In the genomic region with DNA sequence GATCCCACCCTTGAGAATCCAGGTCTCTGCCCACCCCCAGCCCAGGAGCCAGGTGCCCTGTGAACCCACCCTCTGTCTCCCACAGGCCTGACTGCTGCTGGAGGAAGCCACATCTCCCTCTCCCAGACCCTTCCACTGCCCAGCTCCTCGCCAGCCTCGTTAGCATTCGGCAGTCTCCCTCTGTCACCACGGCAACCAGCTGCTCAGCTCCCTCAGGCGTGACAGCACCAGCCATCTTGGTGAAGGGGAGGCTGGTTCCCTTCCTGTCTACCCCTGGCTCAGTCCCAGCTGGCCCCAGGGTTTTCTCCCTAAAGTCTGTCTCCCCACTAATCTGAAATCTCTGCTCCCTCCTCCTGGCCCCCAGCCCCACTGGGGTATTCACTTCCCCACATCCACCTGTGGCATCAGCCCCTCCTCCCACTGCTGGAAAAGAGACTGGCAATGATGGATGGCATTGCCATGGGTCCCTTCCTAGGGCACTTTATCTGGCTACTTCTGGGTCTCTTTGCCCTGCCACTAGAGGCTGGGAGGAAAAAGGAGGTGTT, we compare ENCODE assay signal across 13 cellular contexts. TPM values are rescaled to one million over a fixed set of nuclear protein-coding genes. Genes with fewer than 3 reads are reported as not detected.
DNase-seq lines count a peak whose midpoint lies in the region; ATAC-seq, FAIRE-seq and TF ChIP-seq lines count a peak whose summit lies in the region.
"Had no signal": no experiment of that assay in that cellular context is flagged by ENCODE, and none has a peak within 500 bp of the region (broad histone marks: within the 10 kb centered on the region; RNA-seq: fewer than 3 reads in every experiment).

No MANE protein-coding gene starts in this region.

- H2AFZ ChIP-seq in H1 (ENCODE audit: low read length) = no peak overlapping the region
- H2AFZ ChIP-seq: hepatocyte had no signal

- H2BK120ac ChIP-seq in H1 (replicated peaks; ENCODE audit: low read depth, low read length) = no peak overlapping the region

- peaks cover 24% of the 10 kb centered on the region for H3K4me1 Mint-ChIP-seq in stimulated activated memory B cell treated with anti-CD40 and anti-IgM and Interleukin-4, amounts not matched to agents 10 μg/mL and 1 μg/mL and 100 μg/mL, for 72 hours

- H2BK20ac ChIP-seq in H1 (ENCODE audit: low read length) = no peak overlapping the region

- H3K23me2 ChIP-seq in H1 (ENCODE audit: low read depth, low read length) = 0 out of 2 replicates have a peak, but pooled peaks cover 2% of the 10 kb centered on the region

- no peak for TF ChIP-seq EP300 in H1 (IDR thresholded peaks at IDR 0.05; ENCODE audit: borderline replicate concordance in 1 of 2, low read depth in 2 of 2, low read length in 2 of 2)

- peak; percentile 72 for ATAC-seq in stimulated activated memory B cell treated with anti-CD40 and anti-IgM and Interleukin-4, amounts not matched to agents 10 μg/mL and 1 μg/mL and 100 μg/mL, for 72 hours
- no peak for ATAC-seq in GM21447 (IDR thresholded peaks at IDR 0.05; ENCODE audit: unreplicated experiment)
- ATAC-seq: activated CD8-positive, alpha-beta memory T cell treated with anti-CD3 and anti-CD28 coated beads, Interleukin-2, amount 10 ng/mL, durations not matched to agents 7 days and 5 days; right cardiac atrium had no signal

- H3K27me3 Mint-ChIP-seq in stimulated activated memory B cell treated with anti-CD40 and anti-IgM and Interleukin-4, amounts not matched to agents 10 μg/mL and 1 μg/mL and 100 μg/mL, for 72 hours = peaks cover 33% of the 10 kb centered on the region

- peaks cover 0 to 4% (median under 1%) of the 10 kb centered on the region in 4 experiments; a peak in 3 of 7 replicates for H3K27me3 ChIP-seq in H1 (replicated peaks in 1 of 4; ENCODE audit: control insufficient read depth in 3 of 4, extremely low read depth in 1 of 4, insufficient read depth in 3 of 4, low read length in 3 of 4)

- H2BK12ac ChIP-seq in H1 (ENCODE audit: low read depth, low read length) = no peak overlapping the region

- no peak overlapping the region for H3K56ac ChIP-seq in H1 (replicated peaks; ENCODE audit: insufficient read length, low read depth, low read length)

- no peak overlapping the region for H3K4me2 ChIP-seq in H1 (ENCODE audit: insufficient read depth in 1 of 2, low read depth in 2 of 2, low read length in 2 of 2)
- H3K4me2 ChIP-seq: hepatocyte had no signal

- no peak overlapping the region for H3K4ac ChIP-seq in H1 (replicated peaks; ENCODE audit: insufficient read length, low read depth, low read length)

- WGBS in H1 (ENCODE audit: extremely low coverage in 1 of 2, insufficient coverage in 1 of 2, insufficient read length in 1 of 2, insufficient replicate concordance in 2 of 2, low coverage in 1 of 2, low lambda C conversion rate in 2 of 2, missing lambda C conversion rate in 1 of 2), 2 experiments = 44% methylated on average over 5 of the region's 5 CpGs; no CpG with 5 or more reads in 1 of the 2 experiments

- H3K79me1 ChIP-seq in H1 (ENCODE audit: low read depth, low read length) = no peaks in the 10 kb centered on the region

- no peak overlapping the region; the same call in 1 of the 2 replicates for H3K18ac ChIP-seq in H1 (ENCODE audit: extremely low read depth, low read length)

- no peak for TF ChIP-seq RAD21 in H1 (IDR thresholded peaks at IDR 0.05 in 1 of 2, conservative IDR thresholded peaks at IDR 0.05 in 1 of 2; ENCODE audit: low read depth in 2 of 2, low read length in 2 of 2)

- no peak for FAIRE-seq in H1 (lab: Jason Lieb, UNC)
- FAIRE-seq: H54 had no signal

- H2BK5ac ChIP-seq in H1 (ENCODE audit: low read depth, low read length) = no peak overlapping the region

- H2AK5ac ChIP-seq in H1 (ENCODE audit: low read depth, low read length) = no peak overlapping the region

- no peaks in the 10 kb centered on the region; a peak in 3 of 7 replicates for H3K4me1 ChIP-seq in H1 (replicated peaks in 1 of 4; ENCODE audit: control insufficient read depth in 3 of 4, insufficient read depth in 4 of 4, low read length in 3 of 4)

- no peak overlapping the region for H3K23ac ChIP-seq in H1 (ENCODE audit: insufficient read length)

- CTCF ChIA-PET in H1 (lab: Charles Lee; ENCODE audit: partially characterized antibody) = interaction anchor here (0.6 to 4.0 kb wide), 7 partner anchors 10 to 129 kb away, joined by 3 to 29 read pairs (median 4); a partner anchor contains a TSS

- no peaks in the 10 kb centered on the region for H3K9me3 Mint-ChIP-seq in stimulated activated memory B cell treated with anti-CD40 and anti-IgM and Interleukin-4, amounts not matched to agents 10 μg/mL and 1 μg/mL and 100 μg/mL, for 72 hours

- no peak overlapping the region for H3K27ac ChIP-seq in H1 (ENCODE audit: low read depth, low read length)
- H3K27ac ChIP-seq: hepatocyte had no signal

- POLR2A ChIA-PET in H1 (lab: Charles Lee; ENCODE audit: partially characterized antibody) = interaction anchor here (1.2 to 1.8 kb wide), 3 partner anchors 11 to 32 kb away, joined by 4 to 5 read pairs (median 4); no protein-coding TSS in a partner anchor

- H4K20me1 ChIP-seq in H1 (replicated peaks in 1 of 2; ENCODE audit: control insufficient read depth in 1 of 2, insufficient read depth in 2 of 2, low read length in 2 of 2) = no peaks in the 10 kb centered on the region

- no peak overlapping the region for H3K4me3 Mint-ChIP-seq in stimulated activated memory B cell treated with anti-CD40 and anti-IgM and Interleukin-4, amounts not matched to agents 10 μg/mL and 1 μg/mL and 100 μg/mL, for 72 hours
- H3K4me3 Mint-ChIP-seq: activated CD8-positive, alpha-beta memory T cell treated with anti-CD3 and anti-CD28 coated beads, Interleukin-2, amount 10 ng/mL, durations not matched to agents 7 days and 5 days had no signal

- no peak overlapping the region for H4K91ac ChIP-seq in H1 (replicated peaks; ENCODE audit: insufficient read length, low read length)

- no peak overlapping the region for H4K5ac ChIP-seq in H1 (ENCODE audit: insufficient read length, low read depth, low read length)

- H3K79me2 ChIP-seq in H1 (ENCODE audit: control insufficient read depth in 1 of 2, insufficient read depth in 2 of 2, low read length in 2 of 2) = no peaks in the 10 kb centered on the region
- H3K79me2 ChIP-seq: hepatocyte had no signal

- no peaks in the 10 kb centered on the region for H3K36me3 ChIP-seq in H1 (ENCODE audit: control insufficient read depth in 2 of 4, insufficient read depth in 4 of 4, low read length in 3 of 4)

- no peaks in the 10 kb centered on the region for H3K36me3 Mint-ChIP-seq in stimulated activated memory B cell treated with anti-CD40 and anti-IgM and Interleukin-4, amounts not matched to agents 10 μg/mL and 1 μg/mL and 100 μg/mL, for 72 hours
- H3K36me3 Mint-ChIP-seq: activated CD8-positive, alpha-beta memory T cell treated with anti-CD3 and anti-CD28 coated beads, Interleukin-2, amount 10 ng/mL, durations not matched to agents 7 days and 5 days had no signal

- no peak for TF ChIP-seq CTCF in H1 (IDR thresholded peaks at IDR 0.05; ENCODE audit: control extremely low read depth in 1 of 3, insufficient read depth in 1 of 3, low read depth in 1 of 3, low read length in 3 of 3)

- H2BK15ac ChIP-seq in H1 (ENCODE audit: low read length) = no peak overlapping the region

- no peak overlapping the region for H3K9ac ChIP-seq in H1 (replicated peaks in 1 of 4; ENCODE audit: extremely low read depth in 1 of 4, low read depth in 3 of 4, low read length in 3 of 4)

- H3K4me3 ChIP-seq in H1 (ENCODE audit: extremely low read depth in 1 of 4, insufficient read depth in 2 of 4, low read depth in 3 of 4, low read length in 4 of 4) = no peak overlapping the region
- H3K4me3 ChIP-seq: hepatocyte had no signal

- no peak overlapping the region for H4K8ac ChIP-seq in H1 (ENCODE audit: extremely low read depth, insufficient read depth, low read length)

- TF ChIP-seq POLR2A in H1 (IDR thresholded peaks at IDR 0.05; ENCODE audit: control extremely low read depth in 1 of 2, low read depth in 2 of 2, low read length in 2 of 2) = no peak

- peak overlapping the region; percentile 64 for H3K27ac Mint-ChIP-seq in stimulated activated memory B cell treated with anti-CD40 and anti-IgM and Interleukin-4, amounts not matched to agents 10 μg/mL and 1 μg/mL and 100 μg/mL, for 72 hours
- H3K27ac Mint-ChIP-seq: activated CD8-positive, alpha-beta memory T cell treated with anti-CD3 and anti-CD28 coated beads, Interleukin-2, amount 10 ng/mL, durations not matched to agents 7 days and 5 days had no signal

- DNase-seq in DMS53 (lab: John Stamatoyannopoulos, UW) (peak; percentile 63), DMS53 treated with DMSO at 0.1 percent for 48 hours (lab: John Stamatoyannopoulos, UW; ENCODE audit: unreplicated experiment) (no peak), NCI-H2171 treated with DMSO at 0.1 percent for 48 hours (lab: John Stamatoyannopoulos, UW) (peak; percentile 60), H1 (ENCODE audit: low read depth in 1 of 2, low spot score in 2 of 2) (peak in 1 of 2 experiments; percentile 74), T1000 (lab: John Stamatoyannopoulos, UW) (no peak)
- DNase-seq in activated T-cell treated with anti-CD3 and anti-CD28 coated beads, Interleukin-2, amount 50 U/mL, for 1 hour = no peak
- DNase-seq: activated CD8-positive, alpha-beta memory T cell treated with anti-CD3 and anti-CD28 coated beads, Interleukin-2, amount 10 ng/mL, durations not matched to agents 7 days and 5 days; right cardiac atrium had no signal

- H3K9me3 ChIP-seq in H1 (ENCODE audit: insufficient read depth in 2 of 2, low read depth in 1 of 2, low read length in 1 of 2) = no peaks in the 10 kb centered on the region

- no peak overlapping the region for H3K14ac ChIP-seq in H1 (ENCODE audit: insufficient read length)

TF ChIP-seq in H1, 55 proteins besides CTCF, POLR2A, EP300 and RAD21 (continues in another document):
- TF ChIP-seq SIX5 (IDR thresholded peaks at IDR 0.05; ENCODE audit: low read depth, low read length) = no peak

RNA-seq across cellular contexts. Expression of a gene that starts 28.1 kb away (rescaled TPM):
- 11.4 and 11.5 TPM in 2 replicates for total RNA-seq in H1 (2021; fragmentation: NEBNext Ultra II Directional; extraction: Animal tissue kit (Norgen Biotek cat#: 25700))
- polyA plus RNA-seq in H1 (2011; rRNA removed) = 1.3 and 5.7 TPM in 2 replicates
- polyA plus RNA-seq in H1 (2011; cell fraction: cytosol; rRNA removed) = 2.4 TPM
- polyA plus RNA-seq in H1 (2011; cell fraction: nucleus; rRNA removed) = 7.0 TPM
- 6.8 to 12.4 TPM (median 9.6 TPM) in 4 replicates for polyA plus RNA-seq in H1 (2012, experiment 1 of 2)
- 4.9 TPM for polyA plus RNA-seq in H1 (2012, experiment 2 of 2)
- 11.2 TPM for polyA plus RNA-seq in H1 (2013, experiment 1 of 2)
- polyA plus RNA-seq in H1 (2013, experiment 2 of 2) = 12.9 TPM
- 10.7 and 12.0 TPM in 2 replicates for polyA minus RNA-seq in H1 (2011; rRNA and poly(A)+ RNA removed)
- polyA minus RNA-seq in H1 (2011; cell fraction: cytosol; rRNA and poly(A)+ RNA removed) = 8.7 TPM
- 10.3 TPM for polyA minus RNA-seq in H1 (2011; cell fraction: nucleus; rRNA and poly(A)+ RNA removed)

RNA-seq across cellular contexts. Expression of a gene that starts 49.0 kb away (rescaled TPM):
- total RNA-seq in H1 (2021; fragmentation: NEBNext Ultra II Directional; extraction: Animal tissue kit (Norgen Biotek cat#: 25700)) = 37.9 and 40.6 TPM in 2 replicates
- 45.7 and 50.4 TPM in 2 replicates for polyA plus RNA-seq in H1 (2011; rRNA removed)
- 41.1 TPM for polyA plus RNA-seq in H1 (2011; cell fraction: cytosol; rRNA removed)
- polyA plus RNA-seq in H1 (2011; cell fraction: nucleus; rRNA removed) = 127 TPM
- polyA plus RNA-seq in H1 (2012, experiment 1 of 2) = 30.1 to 58.0 TPM (median 54.6 TPM) in 4 replicates
- 31.1 TPM for polyA plus RNA-seq in H1 (2012, experiment 2 of 2)
- polyA plus RNA-seq in H1 (2013, experiment 1 of 2) = 33.0 TPM
- polyA plus RNA-seq in H1 (2013, experiment 2 of 2) = 34.6 TPM
- 14.8 and 18.9 TPM in 2 replicates for polyA minus RNA-seq in H1 (2011; rRNA and poly(A)+ RNA removed)
- 12.3 TPM for polyA minus RNA-seq in H1 (2011; cell fraction: cytosol; rRNA and poly(A)+ RNA removed)
- 24.8 TPM for polyA minus RNA-seq in H1 (2011; cell fraction: nucleus; rRNA and poly(A)+ RNA removed)
- total RNA-seq: SK-MEL-5 had no signal

Comparison
In these comparisons a context has a peak if more than half of its experiments do, and no peak if none do; other contexts are left out.
1. DNase-seq: peak in DMS53 (single experiment) and NCI-H2171 treated with DMSO at 0.1 percent for 48 hours (single experiment); none in DMS53 treated with DMSO at 0.1 percent for 48 hours (single experiment), T1000 (single experiment) and activated T-cell treated with anti-CD3 and anti-CD28 coated beads, Interleukin-2, amount 50 U/mL, for 1 hour (single experiment).